In the genomic region with DNA sequence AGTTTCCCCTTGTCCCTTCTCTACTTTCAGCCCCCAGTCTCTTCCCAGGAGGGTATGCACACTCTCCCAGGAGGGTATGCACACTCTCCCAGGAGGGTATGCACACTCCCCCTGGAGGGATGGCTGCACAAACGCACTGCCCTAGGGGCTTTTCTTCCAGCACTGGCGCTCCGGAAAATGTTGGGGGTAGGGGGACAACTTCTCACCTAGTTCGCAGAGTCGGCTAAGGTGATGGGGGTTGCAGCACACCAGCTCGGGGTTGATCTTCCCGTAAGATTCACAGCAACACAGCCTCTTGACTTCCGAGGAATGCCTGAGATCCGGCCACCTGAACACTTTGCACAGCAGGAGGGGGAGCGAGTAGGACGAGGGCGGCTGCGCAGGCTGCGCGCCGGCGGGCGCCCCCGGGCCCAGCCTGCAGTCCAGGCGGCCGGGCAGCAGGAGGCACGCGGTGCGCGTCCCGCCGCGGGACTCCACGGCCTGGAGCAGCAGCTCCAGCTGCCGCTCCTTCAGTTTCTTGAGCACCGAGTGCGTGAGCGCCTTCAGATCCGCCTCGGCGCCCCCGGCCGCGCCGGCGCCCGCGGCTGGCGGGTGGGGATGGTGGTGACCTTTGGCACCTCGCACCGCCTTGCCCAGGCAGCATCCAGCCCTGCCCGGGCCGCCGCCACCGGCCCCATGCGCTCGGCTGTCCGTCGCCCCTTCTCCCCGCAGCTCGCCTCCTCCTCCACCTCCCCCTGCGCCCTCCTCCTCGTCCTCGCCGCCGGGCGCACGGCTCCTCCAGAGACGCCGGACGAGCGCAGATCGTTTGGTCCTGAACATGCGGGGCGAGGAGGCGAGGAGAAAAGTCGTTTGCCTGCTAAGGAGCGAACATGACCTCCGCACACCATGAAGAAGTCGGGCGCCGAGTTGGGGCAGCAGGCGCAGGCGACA, we compare ENCODE assay signal across 8 cellular contexts. TPM values are rescaled to one million over a fixed set of nuclear protein-coding genes. Genes with fewer than 3 reads are reported as not detected.
DNase-seq lines count a peak whose midpoint lies in the region; ATAC-seq and TF ChIP-seq lines count a peak whose summit lies in the region.

No MANE protein-coding gene starts in this region.

- peak overlapping the region; percentile 99 for H3K27ac Mint-ChIP-seq in CD4-positive, alpha-beta T cell

- H3K36me3 ChIP-seq in H7 (replicated peaks; ENCODE audit: control insufficient read depth, insufficient read depth, low read length) (peaks cover 21% of the 10 kb centered on the region), SJSA1 (peaks cover 61% of the 10 kb centered on the region), testis (ENCODE audit: low read depth, missing control alignments) (no peaks in the 10 kb centered on the region)

- peak overlapping the region; percentile 30 for H3K27ac ChIP-seq in CD4-positive, alpha-beta T cell (ENCODE audit: low read depth, low read length)
- peak overlapping the region; percentile 80 for H3K27ac ChIP-seq in SJSA1
- peak overlapping the region; percentile 69 for H3K27ac ChIP-seq in cingulate gyrus (ENCODE audit: low read depth, low read length)
- H3K27ac ChIP-seq in testis: peak overlapping the region; percentile 50 to 59

- intact Hi-C loops in CD4-positive, alpha-beta T cell (cut with DNase I, micrococcal nuclease): loop anchor here (1.0 to 10.0 kb wide), 11 partner anchors 9 to 865 kb away; a partner anchor contains a TSS
- intact Hi-C loops in testis (cut with DNase I; ENCODE audit: low total_unique reads): loop anchor here (5.0 to 10.0 kb wide), 2 partner anchors 175 to 273 kb away; no protein-coding TSS in a partner anchor

- H3K9me3 ChIP-seq in CD4-positive, alpha-beta T cell (ENCODE audit: control insufficient read depth, low read length): no peaks in the 10 kb centered on the region
- H3K9me3 ChIP-seq in SJSA1 (replicated peaks) (0 out of 2 replicates have a peak, but pooled peaks cover 2% of the 10 kb centered on the region), testis (no peaks in the 10 kb centered on the region)

- H3K4me1 ChIP-seq in SJSA1 (replicated peaks) (peaks cover 53% of the 10 kb centered on the region), testis (peaks cover 22% of the 10 kb centered on the region)

- TF ChIP-seq POLR2A in testis (IDR thresholded peaks at IDR 0.05): no peak

- DNase-seq in CD4-positive, alpha-beta T cell: peak in 3 of 10 experiments; percentile 35 to 52 (median 50)
- peak; percentile 86 for DNase-seq in H7
- peak; percentile 40 to 48 for DNase-seq in SJSA1 (ENCODE audit: low read depth in 1 of 2, low spot score in 2 of 2)
- DNase-seq in medulla oblongata (ENCODE audit: extremely low spot score): peak; percentile 32
- DNase-seq in testis: no peak

- H3K4me3 ChIP-seq in H7 (ENCODE audit: insufficient read depth, low read depth, low read length): peak overlapping the region; percentile 91
- H3K4me3 ChIP-seq in SJSA1: peak overlapping the region; percentile 99
- peak overlapping the region; percentile 69 to 76 for H3K4me3 ChIP-seq in testis

- POLR2A ChIA-PET in CD4-positive, alpha-beta T cell (lab: Charles Lee): interaction anchor here (0.8 to 3.2 kb wide), 3 partner anchors 9 to 22 kb away, joined by 3 to 27 read pairs (median 12); no protein-coding TSS in a partner anchor

- H3K4me1 Mint-ChIP-seq in CD4-positive, alpha-beta T cell (ENCODE audit: low read depth): peaks cover 59% of the 10 kb centered on the region

- TF ChIP-seq CTCF in CD4-positive, alpha-beta T cell (IDR thresholded peaks at IDR 0.05): no peak
- TF ChIP-seq CTCF in testis (IDR thresholded peaks at IDR 0.05): peak in 1 of 3 experiments; percentile 6

- peak; percentile 15 for ATAC-seq in CD4-positive, alpha-beta T cell (ENCODE audit: poor library complexity)
- ATAC-seq in HG03565 (IDR thresholded peaks at IDR 0.05; ENCODE audit: unreplicated experiment): no peak
- ATAC-seq in HG02571 (IDR thresholded peaks at IDR 0.05; ENCODE audit: unreplicated experiment): no peak

- CTCF ChIA-PET in CD4-positive, alpha-beta T cell (lab: Charles Lee): interaction anchor here (0.9 to 1.2 kb wide), 4 partner anchors 9 to 115 kb away, joined by 3 to 8 read pairs (median 3); no protein-coding TSS in a partner anchor

- 0 to 1% methylated on average over 48 to 77 of the region's 79 CpGs for WGBS in testis, 2 donors

- H3K4me3 Mint-ChIP-seq in CD4-positive, alpha-beta T cell: peak overlapping the region; percentile 100

- H3K27me3 ChIP-seq in CD4-positive, alpha-beta T cell (ENCODE audit: control insufficient read depth, insufficient read depth, low read length): no peaks in the 10 kb centered on the region
- no peaks in the 10 kb centered on the region; the same call in 1 of the 2 replicates for H3K27me3 ChIP-seq in H7 (ENCODE audit: control insufficient read depth, insufficient read depth, low read length)
- no peaks in the 10 kb centered on the region for H3K27me3 ChIP-seq in SJSA1 (replicated peaks)
- no peaks in the 10 kb centered on the region for H3K27me3 ChIP-seq in testis

- H3K36me3 Mint-ChIP-seq in CD4-positive, alpha-beta T cell (ENCODE audit: low read depth): peaks cover 45% of the 10 kb centered on the region

- H3K27me3 Mint-ChIP-seq in CD4-positive, alpha-beta T cell: no peaks in the 10 kb centered on the region

- H3K9me3 Mint-ChIP-seq in CD4-positive, alpha-beta T cell: no peaks in the 10 kb centered on the region

RNA-seq across cellular contexts. Expression of a gene that starts 0.9 kb away (rescaled TPM):
- total RNA-seq in CD4-positive, alpha-beta T cell: 100 to 1,000 TPM; 244 to 254 TPM
- total RNA-seq in H7 (2014; rRNA removed; shearing (Covaris generic)): 78.3 and 80.4 TPM in 2 replicates
- total RNA-seq in SJSA1 (2014; rRNA removed; shearing (Covaris generic)): 52.2 and 64.5 TPM in 2 replicates
- 10 to 100 TPM in 1 of 2 donors, 1 to 10 TPM in 1; 9.8 to 14.6 TPM for total RNA-seq in testis
- 7.5 TPM for polyA plus RNA-seq in testis (ENCODE audit: insufficient read depth, low read depth, low replicate concordance)

Comparison
In these comparisons a context has a peak if more than half of its experiments do, and no peak if none do; other contexts are left out.
1. H3K27ac ChIP-seq: peak in every context shown above with its lines; median percentile 80 in SJSA1; 69 in cingulate gyrus; 54 in testis; 30 in CD4-positive, alpha-beta T cell.